8 cellular contexts compared by ENCODE assay signal in genomic region chr1:171805395-171806115, GRCh38. TPM values are rescaled to one million over a fixed set of nuclear protein-coding genes. Genes with fewer than 3 reads are reported as not detected.
DNase-seq lines count a peak whose midpoint lies in the region; ATAC-seq and TF ChIP-seq lines count a peak whose summit lies in the region.

No MANE protein-coding gene starts in this region.

- TF ChIP-seq CTCF in activated CD8-positive, alpha-beta T cell treated with anti-CD3 and anti-CD28 coated beads for 36 hours (IDR thresholded peaks at IDR 0.05): no peak

- H3K36me3 Mint-ChIP-seq in activated CD4-positive, alpha-beta T cell treated with anti-CD3 and anti-CD28 coated beads for 36 hours (ENCODE audit: low read depth): no peaks in the 10 kb centered on the region
- no peaks in the 10 kb centered on the region for H3K36me3 Mint-ChIP-seq in activated CD4-positive, alpha-beta T cell treated with anti-CD3 and anti-CD28 coated beads, Interleukin-2, amount 10 ng/mL, durations not matched to agents 7 days and 5 days (ENCODE audit: low read depth)
- H3K36me3 Mint-ChIP-seq in activated CD8-positive, alpha-beta T cell treated with anti-CD3 and anti-CD28 coated beads for 36 hours (ENCODE audit: low read depth): no peaks in the 10 kb centered on the region

- H3K9me3 Mint-ChIP-seq in activated CD4-positive, alpha-beta T cell treated with anti-CD3 and anti-CD28 coated beads for 36 hours (ENCODE audit: low read depth): no peaks in the 10 kb centered on the region
- H3K9me3 Mint-ChIP-seq in activated CD4-positive, alpha-beta T cell treated with anti-CD3 and anti-CD28 coated beads, Interleukin-2, amount 10 ng/mL, durations not matched to agents 7 days and 5 days: no peaks in the 10 kb centered on the region
- no peaks in the 10 kb centered on the region for H3K9me3 Mint-ChIP-seq in activated CD8-positive, alpha-beta T cell treated with anti-CD3 and anti-CD28 coated beads for 36 hours

- no peak overlapping the region for H3K4me3 Mint-ChIP-seq in activated CD4-positive, alpha-beta T cell treated with anti-CD3 and anti-CD28 coated beads for 36 hours
- H3K4me3 Mint-ChIP-seq in activated CD4-positive, alpha-beta T cell treated with anti-CD3 and anti-CD28 coated beads, Interleukin-2, amount 10 ng/mL, durations not matched to agents 7 days and 5 days: no peak overlapping the region
- no peak overlapping the region for H3K4me3 Mint-ChIP-seq in activated CD8-positive, alpha-beta T cell treated with anti-CD3 and anti-CD28 coated beads for 36 hours

- H3K27me3 Mint-ChIP-seq in activated CD4-positive, alpha-beta T cell treated with anti-CD3 and anti-CD28 coated beads for 36 hours: no peaks in the 10 kb centered on the region
- H3K27me3 Mint-ChIP-seq in activated CD4-positive, alpha-beta T cell treated with anti-CD3 and anti-CD28 coated beads, Interleukin-2, amount 10 ng/mL, durations not matched to agents 7 days and 5 days: no peaks in the 10 kb centered on the region
- H3K27me3 Mint-ChIP-seq in activated CD8-positive, alpha-beta T cell treated with anti-CD3 and anti-CD28 coated beads for 36 hours: no peaks in the 10 kb centered on the region

- POLR2A ChIA-PET in activated CD4-positive, alpha-beta T cell treated with anti-CD3 and anti-CD28 coated beads for 36 hours (lab: Charles Lee): interaction anchor here (0.7 kb wide), 1 partner anchor 12 kb away, joined by 3 read pairs; no protein-coding TSS in a partner anchor
- POLR2A ChIA-PET in activated CD4-positive, alpha-beta T cell treated with anti-CD3 and anti-CD28 coated beads, Interleukin-2, amount 10 ng/mL, durations not matched to agents 7 days and 5 days (lab: Charles Lee): no interaction called here
- POLR2A ChIA-PET in activated CD8-positive, alpha-beta T cell treated with anti-CD3 and anti-CD28 coated beads for 36 hours (lab: Charles Lee): interaction anchor here (0.6 kb wide), 1 partner anchor 14 kb away, joined by 4 read pairs; no protein-coding TSS in a partner anchor

- DNase-seq in activated CD4-positive, alpha-beta T cell treated with anti-CD3 and anti-CD28 coated beads for 36 hours: no peak
- DNase-seq in activated CD4-positive, alpha-beta T cell treated with anti-CD3 and anti-CD28 coated beads, Interleukin-2, amount 10 ng/mL, durations not matched to agents 7 days and 5 days: no peak
- no peak for DNase-seq in activated CD8-positive, alpha-beta T cell treated with anti-CD3 and anti-CD28 coated beads for 36 hours
- DNase-seq in superior temporal gyrus (ENCODE audit: extremely low spot score) (peak; percentile 49), Right ventricle myocardium inferior (ENCODE audit: missing footprints) (no peak), inferior parietal cortex (ENCODE audit: extremely low spot score) (no peak)
- DNase-seq in activated CD4-positive, alpha-beta T cell treated with anti-CD3 and anti-CD28 coated beads for 4 hours: no peak

- CTCF ChIA-PET in activated CD4-positive, alpha-beta T cell treated with anti-CD3 and anti-CD28 coated beads for 36 hours (lab: Charles Lee): interaction anchor here (0.6 to 11.9 kb wide), 4 partner anchors 12 to 180 kb away, joined by 3 to 184 read pairs (median 4); no protein-coding TSS in a partner anchor
- CTCF ChIA-PET in activated CD4-positive, alpha-beta T cell treated with anti-CD3 and anti-CD28 coated beads, Interleukin-2, amount 10 ng/mL, durations not matched to agents 7 days and 5 days (lab: Charles Lee): interaction anchor here (0.9 to 2.7 kb wide), 5 partner anchors 10 to 179 kb away, joined by 3 to 12 read pairs (median 4); no protein-coding TSS in a partner anchor
- CTCF ChIA-PET in activated CD8-positive, alpha-beta T cell treated with anti-CD3 and anti-CD28 coated beads for 36 hours (lab: Charles Lee): interaction anchor here (0.7 to 3.4 kb wide), 5 partner anchors 11 to 197 kb away, joined by 3 to 25 read pairs (median 4); no protein-coding TSS in a partner anchor

- peaks cover 4% of the 10 kb centered on the region for H3K4me1 Mint-ChIP-seq in activated CD4-positive, alpha-beta T cell treated with anti-CD3 and anti-CD28 coated beads for 36 hours
- peaks cover 12% of the 10 kb centered on the region for H3K4me1 Mint-ChIP-seq in activated CD4-positive, alpha-beta T cell treated with anti-CD3 and anti-CD28 coated beads, Interleukin-2, amount 10 ng/mL, durations not matched to agents 7 days and 5 days
- peaks cover 4% of the 10 kb centered on the region for H3K4me1 Mint-ChIP-seq in activated CD8-positive, alpha-beta T cell treated with anti-CD3 and anti-CD28 coated beads for 36 hours (ENCODE audit: low read depth)

- peak; percentile 53 for ATAC-seq in activated CD4-positive, alpha-beta T cell treated with anti-CD3 and anti-CD28 coated beads for 36 hours
- ATAC-seq in HG02943 (IDR thresholded peaks at IDR 0.05; ENCODE audit: low read depth, unreplicated experiment): peak; percentile 86
- peak; percentile 39 for ATAC-seq in activated CD8-positive, alpha-beta T cell treated with anti-CD3 and anti-CD28 coated beads for 36 hours
- ATAC-seq in Right ventricle myocardium inferior: no peak

- intact Hi-C loops in activated CD4-positive, alpha-beta T cell treated with anti-CD3 and anti-CD28 coated beads for 36 hours (cut with DNase I, micrococcal nuclease): loop anchor here in 1 of 2 experiments (10.0 kb wide), 1 partner anchor 619 kb away; the partner anchor contains the start of gene C1orf105
- intact Hi-C loops in activated CD8-positive, alpha-beta T cell treated with anti-CD3 and anti-CD28 coated beads for 36 hours (cut with micrococcal nuclease): no loop called here
- intact Hi-C loops in Right ventricle myocardium inferior (cut with DNase I): no loop called here

- no peak overlapping the region for H3K27ac Mint-ChIP-seq in activated CD4-positive, alpha-beta T cell treated with anti-CD3 and anti-CD28 coated beads for 36 hours
- H3K27ac Mint-ChIP-seq in activated CD4-positive, alpha-beta T cell treated with anti-CD3 and anti-CD28 coated beads, Interleukin-2, amount 10 ng/mL, durations not matched to agents 7 days and 5 days: no peak overlapping the region
- no peak overlapping the region for H3K27ac Mint-ChIP-seq in activated CD8-positive, alpha-beta T cell treated with anti-CD3 and anti-CD28 coated beads for 36 hours

RNA-seq across cellular contexts. Expression of gene METTL13, which starts 24.1 kb away (rescaled TPM):
- total RNA-seq in activated CD4-positive, alpha-beta T cell treated with anti-CD3 and anti-CD28 coated beads for 36 hours: 10 to 100 TPM; 41.1 to 52.9 TPM
- 10 to 100 TPM; 40.0 to 40.5 TPM for total RNA-seq in activated CD4-positive, alpha-beta T cell treated with anti-CD3 and anti-CD28 coated beads, Interleukin-2, amount 10 ng/mL, durations not matched to agents 7 days and 5 days
- 10 to 100 TPM; 44.6 to 46.6 TPM for total RNA-seq in activated CD8-positive, alpha-beta T cell treated with anti-CD3 and anti-CD28 coated beads for 36 hours
- 18.9 TPM for total RNA-seq in Right ventricle myocardium inferior

RNA-seq across cellular contexts. Expression of gene DNM3, which starts 35.7 kb away (rescaled TPM):
- 1 to 10 TPM; 1.1 to 1.4 TPM for total RNA-seq in activated CD4-positive, alpha-beta T cell treated with anti-CD3 and anti-CD28 coated beads for 36 hours
- 1 to 10 TPM; 2.1 TPM for total RNA-seq in activated CD4-positive, alpha-beta T cell treated with anti-CD3 and anti-CD28 coated beads, Interleukin-2, amount 10 ng/mL, durations not matched to agents 7 days and 5 days
- 1 to 10 TPM in 1 of 2 experiments, under 1 TPM in 1; 0.58 to 1.1 TPM for total RNA-seq in activated CD8-positive, alpha-beta T cell treated with anti-CD3 and anti-CD28 coated beads for 36 hours
- total RNA-seq in Right ventricle myocardium inferior: 1.8 TPM
